15 cellular contexts compared by ENCODE assay signal in genomic region chr20:61186771-61187170, GRCh38.
DNase-seq lines count a peak whose midpoint lies in the region; ATAC-seq and TF ChIP-seq lines count a peak whose summit lies in the region.
"Had no signal": no experiment of that assay in that cellular context is flagged by ENCODE, and none has a peak within 500 bp of the region (broad histone marks: within the 10 kb centered on the region; RNA-seq: fewer than 3 reads in every experiment).

No MANE protein-coding gene starts in this region.

- no peak overlapping the region for H3K4me2 ChIP-seq in mesendoderm (ENCODE audit: low read length)

- H3K9me3 ChIP-seq in Caco-2 (peaks cover 1% of the 10 kb centered on the region; the same call in 1 of the 2 replicates), gastroesophageal sphincter (no peaks in the 10 kb centered on the region)
- H3K9me3 ChIP-seq: lower lobe of right lung, sigmoid colon, transverse colon had no signal

- no peaks in the 10 kb centered on the region for H3K79me1 ChIP-seq in mesendoderm (ENCODE audit: low read length)

- no peaks in the 10 kb centered on the region for H3K27me3 ChIP-seq in Caco-2 (replicated peaks; ENCODE audit: control insufficient read depth, insufficient read depth, low read length)
- peaks cover 33% of the 10 kb centered on the region for H3K27me3 ChIP-seq in gastroesophageal sphincter
- H3K27me3 ChIP-seq in mesendoderm (ENCODE audit: insufficient read depth, low read length, poor library complexity) = no peaks in the 10 kb centered on the region
- H3K27me3 ChIP-seq: transverse colon had no signal

- no peak overlapping the region for H3K9ac ChIP-seq in mesendoderm (ENCODE audit: low read length)

- no peak overlapping the region for H3K23ac ChIP-seq in mesendoderm (ENCODE audit: low read length)

- TF ChIP-seq POLR2A in gastroesophageal sphincter (IDR thresholded peaks at IDR 0.05) = no peak

- peak overlapping the region; percentile 15 for H3K4me3 Mint-ChIP-seq in Caco-2 (ENCODE audit: unreplicated experiment)
- H3K4me3 Mint-ChIP-seq in activated CD8-positive, alpha-beta T cell treated with anti-CD3 and anti-CD28 coated beads for 36 hours = no peak overlapping the region
- H3K4me3 Mint-ChIP-seq: CD8-positive, alpha-beta memory T cell; stimulated activated effector memory CD8-positive, alpha-beta T cell treated with anti-CD3 and anti-CD28 coated beads, Interleukin-12 subunit alpha, Interleukin-12 subunit beta, amount 100 ng/mL, for 72 hours had no signal

- H3K27ac Mint-ChIP-seq in Caco-2 (ENCODE audit: unreplicated experiment) = no peak overlapping the region
- H3K27ac Mint-ChIP-seq in activated CD8-positive, alpha-beta T cell treated with anti-CD3 and anti-CD28 coated beads for 36 hours = no peak overlapping the region
- H3K27ac Mint-ChIP-seq: CD8-positive, alpha-beta memory T cell; stimulated activated effector memory CD8-positive, alpha-beta T cell treated with anti-CD3 and anti-CD28 coated beads, Interleukin-12 subunit alpha, Interleukin-12 subunit beta, amount 100 ng/mL, for 72 hours had no signal

- H2BK15ac ChIP-seq in mesendoderm (replicated peaks; ENCODE audit: low read depth) = no peak overlapping the region

- no peak for TF ChIP-seq EP300 in gastroesophageal sphincter (IDR thresholded peaks at IDR 0.05)

- no peak overlapping the region for H4K8ac ChIP-seq in mesendoderm (ENCODE audit: low read depth, low read length)

- H2AK5ac ChIP-seq in mesendoderm (ENCODE audit: low read length) = no peak overlapping the region

- no peak overlapping the region for H2BK120ac ChIP-seq in mesendoderm (ENCODE audit: low read depth, low read length)

- H4K5ac ChIP-seq in mesendoderm (ENCODE audit: low read length) = no peak overlapping the region

- DNase-seq in ACHN (peak; percentile 10), Caco-2 (no peak), SKM-1 (lab: John Stamatoyannopoulos, UW; ENCODE audit: unreplicated experiment) (peak; percentile 53), fibroblast of villous mesenchyme (ENCODE audit: low read depth) (peak; percentile 31), mesendoderm (no peak)
- DNase-seq in activated CD8-positive, alpha-beta T cell treated with anti-CD3 and anti-CD28 coated beads for 36 hours = no peak
- DNase-seq: anterior cingulate cortex; CD8-positive, alpha-beta memory T cell; lower lobe of right lung; MM.1S; sigmoid colon; transverse colon had no signal

- H3K4me1 ChIP-seq in Caco-2 (peaks cover 16% of the 10 kb centered on the region), gastroesophageal sphincter (no peaks in the 10 kb centered on the region), mesendoderm (ENCODE audit: control insufficient read depth, low read depth, low read length) (no peaks in the 10 kb centered on the region)
- H3K4me1 ChIP-seq: sigmoid colon, transverse colon had no signal

- TF ChIP-seq CTCF in Caco-2 (IDR thresholded peaks at IDR 0.05; ENCODE audit: insufficient read depth in 1 of 2, low read depth in 1 of 2, low read length in 1 of 2, severe bottlenecking in 1 of 2, unreplicated experiment in 1 of 2) (no peak), fibroblast of villous mesenchyme (IDR thresholded peaks at IDR 0.05; ENCODE audit: insufficient read depth, low read depth, low read length) (no peak), gastroesophageal sphincter (IDR thresholded peaks at IDR 0.05) (no peak)
- no peak for TF ChIP-seq CTCF in activated CD8-positive, alpha-beta T cell treated with anti-CD3 and anti-CD28 coated beads for 36 hours (IDR thresholded peaks at IDR 0.05)

- intact Hi-C loops in Caco-2 (cut with micrococcal nuclease; ENCODE audit: unreplicated experiment) = no loop called here
- intact Hi-C loops in activated CD8-positive, alpha-beta T cell treated with anti-CD3 and anti-CD28 coated beads for 36 hours (cut with micrococcal nuclease) = no loop called here

- BruUV-seq in Caco-2 (replicated peaks; lab: Mats Ljungman, UMichigan) = no TSS peak

- H3K4ac ChIP-seq in mesendoderm (ENCODE audit: low read depth, low read length) = no peak overlapping the region

- POLR2A ChIA-PET in Caco-2 (lab: Charles Lee) = no interaction called here
- POLR2A ChIA-PET in activated CD8-positive, alpha-beta T cell treated with anti-CD3 and anti-CD28 coated beads for 36 hours (lab: Charles Lee) = no interaction called here

- no peak overlapping the region for H3K18ac ChIP-seq in mesendoderm (ENCODE audit: low read length)

- H3K56ac ChIP-seq in mesendoderm (ENCODE audit: low read length) = no peak overlapping the region

- WGBS in gastroesophageal sphincter (ENCODE audit: low coverage in 1 of 2), 2 donors = 50 to 63% methylated on average over 4 of the region's 4 CpGs
- 100% methylated on average over 1 of the region's 4 CpGs for WGBS in mesendoderm (ENCODE audit: extremely low coverage, insufficient coverage, low lambda C conversion rate)

- ATAC-seq in gastroesophageal sphincter = no peak
- no peak for ATAC-seq in activated CD8-positive, alpha-beta T cell treated with anti-CD3 and anti-CD28 coated beads for 36 hours
- ATAC-seq: Right ventricle myocardium inferior; stimulated activated effector memory CD8-positive, alpha-beta T cell treated with anti-CD3 and anti-CD28 coated beads, Interleukin-12 subunit alpha, Interleukin-12 subunit beta, amount 100 ng/mL, for 72 hours had no signal

- H3K4me3 ChIP-seq in Caco-2 (ENCODE audit: low read depth, low read length) = no peak overlapping the region
- H3K4me3 ChIP-seq in fibroblast of villous mesenchyme (ENCODE audit: low read depth, low read length) = peak overlapping the region; percentile 12
- H3K4me3 ChIP-seq in gastroesophageal sphincter = no peak overlapping the region
- H3K4me3 ChIP-seq in mesendoderm (ENCODE audit: low read length) = no peak overlapping the region
- H3K4me3 ChIP-seq: lower lobe of right lung, sigmoid colon, transverse colon had no signal

- no peaks in the 10 kb centered on the region for H3K9me3 Mint-ChIP-seq in Caco-2 (ENCODE audit: unreplicated experiment)
- no peaks in the 10 kb centered on the region for H3K9me3 Mint-ChIP-seq in activated CD8-positive, alpha-beta T cell treated with anti-CD3 and anti-CD28 coated beads for 36 hours
- H3K9me3 Mint-ChIP-seq: stimulated activated effector memory CD8-positive, alpha-beta T cell treated with anti-CD3 and anti-CD28 coated beads, Interleukin-12 subunit alpha, Interleukin-12 subunit beta, amount 100 ng/mL, for 72 hours had no signal

- CTCF ChIA-PET in Caco-2 (lab: Charles Lee) = no interaction called here
- CTCF ChIA-PET in activated CD8-positive, alpha-beta T cell treated with anti-CD3 and anti-CD28 coated beads for 36 hours (lab: Charles Lee) = no interaction called here

- H3K27ac ChIP-seq in gastroesophageal sphincter = no peak overlapping the region
- H3K27ac ChIP-seq in mesendoderm (ENCODE audit: low read depth, low read length) = no peak overlapping the region
- H3K27ac ChIP-seq: lower lobe of right lung, sigmoid colon, transverse colon had no signal

- peaks cover 19% of the 10 kb centered on the region for H3K4me1 Mint-ChIP-seq in Caco-2 (ENCODE audit: low read depth, unreplicated experiment)
- H3K4me1 Mint-ChIP-seq in activated CD8-positive, alpha-beta T cell treated with anti-CD3 and anti-CD28 coated beads for 36 hours (ENCODE audit: low read depth) = no peaks in the 10 kb centered on the region
- H3K4me1 Mint-ChIP-seq: CD8-positive, alpha-beta memory T cell; stimulated activated effector memory CD8-positive, alpha-beta T cell treated with anti-CD3 and anti-CD28 coated beads, Interleukin-12 subunit alpha, Interleukin-12 subunit beta, amount 100 ng/mL, for 72 hours had no signal

- no peaks in the 10 kb centered on the region for H3K36me3 ChIP-seq in Caco-2 (ENCODE audit: control insufficient read depth, insufficient read depth, low read length)
- H3K36me3 ChIP-seq in gastroesophageal sphincter = no peaks in the 10 kb centered on the region
- no peaks in the 10 kb centered on the region for H3K36me3 ChIP-seq in mesendoderm (ENCODE audit: control insufficient read depth, insufficient read depth, low read length)
- H3K36me3 ChIP-seq: lower lobe of right lung, sigmoid colon, transverse colon had no signal

- H3K36me3 Mint-ChIP-seq in Caco-2 (ENCODE audit: insufficient read depth, unreplicated experiment) = no peaks in the 10 kb centered on the region
- no peaks in the 10 kb centered on the region for H3K36me3 Mint-ChIP-seq in activated CD8-positive, alpha-beta T cell treated with anti-CD3 and anti-CD28 coated beads for 36 hours (ENCODE audit: low read depth)
- H3K36me3 Mint-ChIP-seq: CD8-positive, alpha-beta memory T cell; stimulated activated effector memory CD8-positive, alpha-beta T cell treated with anti-CD3 and anti-CD28 coated beads, Interleukin-12 subunit alpha, Interleukin-12 subunit beta, amount 100 ng/mL, for 72 hours had no signal

- in situ Hi-C loops in ACHN (cut with HindIII; ENCODE audit: low pct_ligation_motif_present, low pct_unique_long_range_greater_than_20kb, low sequenced_read_pairs) = no loop called here

- no peaks in the 10 kb centered on the region for H3K27me3 Mint-ChIP-seq in Caco-2 (ENCODE audit: insufficient read depth, unreplicated experiment)
- H3K27me3 Mint-ChIP-seq in activated CD8-positive, alpha-beta T cell treated with anti-CD3 and anti-CD28 coated beads for 36 hours = peaks cover 2% of the 10 kb centered on the region

- H3K79me2 ChIP-seq in mesendoderm (ENCODE audit: control insufficient read depth, insufficient read depth, low read length) = no peaks in the 10 kb centered on the region

- no peak overlapping the region for H2BK5ac ChIP-seq in mesendoderm (ENCODE audit: low read length)

Comparison
In these comparisons a context has a peak if more than half of its experiments do, and no peak if none do; other contexts are left out.
1. DNase-seq: peak in ACHN (single experiment), SKM-1 (single experiment) and fibroblast of villous mesenchyme (single experiment); none in Caco-2 (0 of 2), activated CD8-positive, alpha-beta T cell treated with anti-CD3 and anti-CD28 coated beads for 36 hours (single experiment) and mesendoderm (single experiment).